In genomic region chr12:70197362-70197744, GRCh38 we compare ENCODE assay signal across 19 cellular contexts. TPM values are rescaled to one million over a fixed set of nuclear protein-coding genes. Genes with fewer than 3 reads are reported as not detected.
DNase-seq lines count a peak whose midpoint lies in the region; ATAC-seq and TF ChIP-seq lines count a peak whose summit lies in the region.
"Had no signal": no experiment of that assay in that cellular context is flagged by ENCODE, and none has a peak within 500 bp of the region (broad histone marks: within the 10 kb centered on the region; RNA-seq: fewer than 3 reads in every experiment).

No MANE protein-coding gene starts in this region.

- DNase-seq in left ventricle myocardium inferior (no peak), Right ventricle myocardium superior (no peak), cerebellar cortex (ENCODE audit: low spot score) (peak; percentile 35), hepatocyte (ENCODE audit: low spot score) (no peak), Kasumi-1 (lab: John Stamatoyannopoulos, UW) (no peak), SIG-M5 treated with dmso at 0.1 percent for 504 hours (lab: John Stamatoyannopoulos, UW; ENCODE audit: unreplicated experiment) (no peak), NCI-H187 treated with DMSO at 0.1 percent for 48 hours (lab: John Stamatoyannopoulos, UW) (no peak), nucleus accumbens (lab: John Stamatoyannopoulos, UW) (no peak)
- DNase-seq: activated CD4-positive, alpha-beta T cell treated with anti-CD3 and anti-CD28 coated beads, Interleukin-2, amount 50 U/mL, for 4 hours; activated naive CD4-positive, alpha-beta T cell treated with anti-CD3 and anti-CD28 coated beads, Interleukin-2, amount 50 U/mL, for 16 hours; brain microvascular endothelial cell; DMS53; hippocampal formation; islet precursor cell; NCI-H1105; T-helper 1 cell had no signal

- no peaks in the 10 kb centered on the region for H3K9me3 ChIP-seq in left ventricle myocardium inferior (replicated peaks)
- no peaks in the 10 kb centered on the region for H3K9me3 ChIP-seq in hepatocyte (ENCODE audit: low read depth)
- H3K9me3 ChIP-seq: A549 had no signal

- no peak overlapping the region for H2AFZ ChIP-seq in hepatocyte

- no peaks in the 10 kb centered on the region for H3K27me3 ChIP-seq in left ventricle myocardium inferior (ENCODE audit: low read depth)
- H3K27me3 ChIP-seq in hepatocyte, result no peaks in the 10 kb centered on the region
- H3K27me3 ChIP-seq: brain microvascular endothelial cell had no signal

- H3K4me2 ChIP-seq in hepatocyte, result peak overlapping the region; percentile 16
- H3K4me2 ChIP-seq: A549 had no signal

- ATAC-seq in Right ventricle myocardium superior (ENCODE audit: poor library complexity), result no peak
- ATAC-seq: A549; esophagus mucosa; natural killer cell treated with Interleukin-12 subunit alpha and Interleukin-12 subunit beta and Interleukin-15 and Interleukin-18, amount 100 ng/mL, for 72 hours had no signal

- H3K27ac ChIP-seq in left ventricle myocardium inferior (replicated peaks) (peak overlapping the region; percentile 28), hepatocyte (peak overlapping the region; percentile 56)
- H3K27ac ChIP-seq: A549, brain microvascular endothelial cell had no signal

- H3K79me2 ChIP-seq in hepatocyte, result no peaks in the 10 kb centered on the region

- no peak for TF ChIP-seq CTCF in left ventricle myocardium inferior (IDR thresholded peaks at IDR 0.05; ENCODE audit: borderline replicate concordance)
- TF ChIP-seq CTCF in hepatocyte (IDR thresholded peaks at IDR 0.05; ENCODE audit: poor library complexity), result no peak

- H3K4me3 ChIP-seq in left ventricle myocardium inferior (no peak overlapping the region), hepatocyte (no peak overlapping the region)
- H3K4me3 ChIP-seq: A549 had no signal

- no peaks in the 10 kb centered on the region for H4K20me1 ChIP-seq in hepatocyte (ENCODE audit: insufficient read depth, poor library complexity, severe bottlenecking)

- H3K4me1 ChIP-seq in left ventricle myocardium inferior (no peaks in the 10 kb centered on the region), hepatocyte (ENCODE audit: insufficient read depth) (peaks cover 10% of the 10 kb centered on the region)
- H3K4me1 ChIP-seq: A549 had no signal

- no peaks in the 10 kb centered on the region for H3K9me2 ChIP-seq in hepatocyte (replicated peaks; ENCODE audit: insufficient read depth)

- intact Hi-C loops in left ventricle myocardium inferior (cut with micrococcal nuclease), result no loop called here
- intact Hi-C loops in Right ventricle myocardium superior (cut with DNase I), result no loop called here

- no peaks in the 10 kb centered on the region for H3K36me3 ChIP-seq in left ventricle myocardium inferior
- no peaks in the 10 kb centered on the region for H3K36me3 ChIP-seq in hepatocyte (replicated peaks; ENCODE audit: insufficient read depth, low read depth)
- H3K36me3 ChIP-seq: brain microvascular endothelial cell had no signal

RNA-seq across cellular contexts. Expression of gene CNOT2, which starts 45.9 kb away (rescaled TPM):
- 33.0 TPM for total RNA-seq in left ventricle myocardium inferior
- 35.6 TPM for total RNA-seq in Right ventricle myocardium superior
- total RNA-seq in hepatocyte, result 154 and 158 TPM in 2 replicates
- polyA plus RNA-seq in hepatocyte, result 67.3 and 84.2 TPM in 2 replicates
